7 cellular contexts compared by ENCODE assay signal in genomic region chr2:128322651-128323491, GRCh38. TPM values are rescaled to one million over a fixed set of nuclear protein-coding genes. Genes with fewer than 3 reads are reported as not detected.
DNase-seq lines count a peak whose midpoint lies in the region; ATAC-seq and TF ChIP-seq lines count a peak whose summit lies in the region.

No MANE protein-coding gene starts in this region.

- no peaks in the 10 kb centered on the region for H3K36me3 ChIP-seq in Loucy (ENCODE audit: insufficient read depth, low read length)
- H3K36me3 ChIP-seq in kidney epithelial cell (ENCODE audit: control insufficient read depth, insufficient read depth, low read length), result no peaks in the 10 kb centered on the region
- no peaks in the 10 kb centered on the region for H3K36me3 ChIP-seq in testis (ENCODE audit: low read depth, missing control alignments)

- H3F3A ChIP-seq in Loucy (ENCODE audit: low read depth), result 0 out of 2 replicates have a peak, but pooled peaks cover 6% of the 10 kb centered on the region

- H3K9me2 ChIP-seq in Loucy (replicated peaks; ENCODE audit: low read depth, low read length), result no peaks in the 10 kb centered on the region

- peaks cover 56% of the 10 kb centered on the region for H3K79me2 ChIP-seq in Loucy (ENCODE audit: insufficient read depth, low read length)

- H3K27me3 ChIP-seq in Loucy (ENCODE audit: insufficient read depth, low read length, poor library complexity, severe bottlenecking) (no peaks in the 10 kb centered on the region), kidney epithelial cell (ENCODE audit: control insufficient read depth, insufficient read depth, low read length) (no peaks in the 10 kb centered on the region), testis (no peaks in the 10 kb centered on the region)

- no peaks in the 10 kb centered on the region for H3K9me3 ChIP-seq in Loucy (ENCODE audit: insufficient read depth, low read depth, low read length)
- no peaks in the 10 kb centered on the region for H3K9me3 ChIP-seq in testis

- peak overlapping the region; percentile 77 to 90 for H3K27ac ChIP-seq in testis

- peaks cover under 1% of the 10 kb centered on the region for H4K20me1 ChIP-seq in Loucy (ENCODE audit: insufficient read depth, low read length, poor library complexity, severe bottlenecking)

- no peak for DNase-seq in astrocyte of the spinal cord (ENCODE audit: low read depth, low spot score)
- no peak for DNase-seq in kidney epithelial cell (ENCODE audit: low read depth)
- peak; percentile 28 for DNase-seq in testis

- no peak for TF ChIP-seq POLR2A in testis (IDR thresholded peaks at IDR 0.05)

- in situ Hi-C loops in astrocyte of the spinal cord (cut with HindIII; ENCODE audit: low sequenced_read_pairs), result no loop called here

- peak overlapping the region; percentile 86 for H3K4me3 ChIP-seq in Loucy (ENCODE audit: low read length, poor library complexity, severe bottlenecking)
- peak overlapping the region; percentile 55 for H3K4me3 ChIP-seq in astrocyte of the spinal cord (ENCODE audit: low read depth, low read length)
- peak overlapping the region; percentile 54 for H3K4me3 ChIP-seq in kidney epithelial cell (ENCODE audit: low read depth, low read length)
- peak overlapping the region; percentile 55 to 66 for H3K4me3 ChIP-seq in testis

- ATAC-seq in HG03378 (IDR thresholded peaks at IDR 0.05; ENCODE audit: unreplicated experiment) (no peak), HG02973 (IDR thresholded peaks at IDR 0.05; ENCODE audit: unreplicated experiment) (no peak), GM21723 (IDR thresholded peaks at IDR 0.05; ENCODE audit: unreplicated experiment) (no peak)

- peak overlapping the region; percentile 88 for H3K4me2 ChIP-seq in Loucy (ENCODE audit: low read depth, low read length, poor library complexity, severe bottlenecking)

- peak overlapping the region; percentile 99 for H3K9ac ChIP-seq in Loucy (ENCODE audit: low read depth, low read length, poor library complexity, severe bottlenecking)

- no peak overlapping the region for H2AFZ ChIP-seq in Loucy (ENCODE audit: low read length)

- TF ChIP-seq CTCF in Loucy (conservative IDR thresholded peaks at IDR 0.05; ENCODE audit: low read length) (no peak), astrocyte of the spinal cord (IDR thresholded peaks at IDR 0.05; ENCODE audit: low read depth, low read length) (no peak), kidney epithelial cell (IDR thresholded peaks at IDR 0.05; ENCODE audit: insufficient read depth, low read length, poor library complexity, severe bottlenecking) (no peak), testis (IDR thresholded peaks at IDR 0.05) (no peak)

- WGBS in testis, 2 donors, result 42 to 50% methylated on average over 12 to 29 of the region's 29 CpGs

- H3K4me1 ChIP-seq in Loucy (ENCODE audit: insufficient read depth, low read length, poor library complexity, severe bottlenecking), result peaks cover 51% of the 10 kb centered on the region
- H3K4me1 ChIP-seq in testis, result peaks cover 21% of the 10 kb centered on the region

- intact Hi-C loops in testis (cut with DNase I; ENCODE audit: low total_unique reads), result loop anchor here (10.0 kb wide), 1 partner anchor 412 kb away; no protein-coding TSS in a partner anchor

RNA-seq across cellular contexts. Expression of gene HS6ST1, which starts 4.2 kb away (rescaled TPM):
- total RNA-seq in kidney epithelial cell (32.7 and 34.4 TPM in 2 replicates), testis (100 to 1,000 TPM; 143 to 203 TPM)
- 58.7 TPM for polyA plus RNA-seq in testis (ENCODE audit: insufficient read depth, low read depth, low replicate concordance)
